In the genomic region with DNA sequence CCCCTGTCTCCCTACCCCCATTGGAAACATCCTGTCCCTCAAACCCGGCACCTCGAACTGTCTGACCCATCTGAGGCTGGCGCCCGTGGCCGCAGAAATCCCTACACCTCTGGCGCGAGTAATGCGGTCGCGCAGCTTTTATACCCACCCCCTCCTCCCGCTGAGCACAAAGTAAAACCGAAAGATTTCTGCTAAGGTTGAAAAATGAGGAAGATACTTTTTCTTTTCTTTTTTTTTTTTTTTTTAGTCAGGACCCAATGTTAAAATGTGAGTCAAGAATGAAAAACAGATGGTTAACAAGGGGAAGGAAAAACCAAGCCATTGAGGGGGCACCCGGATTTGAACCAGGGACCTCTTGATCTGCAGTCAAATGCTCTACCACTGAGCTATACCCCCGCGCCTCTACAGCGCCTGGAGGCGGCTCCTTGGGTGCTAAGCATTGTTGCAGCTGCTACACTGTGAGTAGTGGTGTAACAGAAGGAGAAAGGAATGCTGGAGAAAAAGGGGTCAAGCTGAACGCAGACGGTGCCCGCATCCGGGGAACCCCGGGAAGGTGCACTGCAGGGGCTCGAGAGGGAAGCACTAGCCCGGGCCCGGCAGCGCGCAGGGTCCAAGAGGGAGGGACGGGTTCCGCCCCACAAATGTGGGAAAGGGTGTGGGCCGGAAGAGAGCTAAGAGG, we compare ENCODE assay signal across 8 cellular contexts. TPM values are rescaled to one million over a fixed set of nuclear protein-coding genes. Genes with fewer than 3 reads are reported as not detected.
DNase-seq lines count a peak whose midpoint lies in the region; ATAC-seq, FAIRE-seq and TF ChIP-seq lines count a peak whose summit lies in the region.

No MANE protein-coding gene starts in this region.

- H3K4me3 ChIP-seq in GM06990 (replicated peaks; ENCODE audit: low read depth, low read length) (peak overlapping the region; percentile 98), pancreas (peak overlapping the region; percentile 91 to 95 (median 94)), tibial artery (peak overlapping the region; percentile 77 to 96)

- POLR2A ChIA-PET in HEK293T (lab: Yijun Ruan, JAX), result interaction anchor here (0.5 to 8.4 kb wide), 24 partner anchors 8 to 305 kb away, joined by 3 to 125 read pairs (median 5); a partner anchor contains a TSS

- DNase-seq in GM06990 (ENCODE audit: extremely low read depth, insufficient read length) (peak; percentile 87), HEK293T (ENCODE audit: extremely low spot score) (peak; percentile 60), NCI-H1048 (lab: John Stamatoyannopoulos, UW) (peak; percentile 69), SKM-1 (lab: John Stamatoyannopoulos, UW; ENCODE audit: unreplicated experiment) (peak; percentile 49), head of caudate nucleus (peak; percentile 85 to 97 (median 93)), pancreas (peak; percentile 83 to 98 (median 95)), tibial artery (peak; percentile 96)
- peak; percentile 87 for DNase-seq in activated naive CD8-positive, alpha-beta T cell treated with anti-CD3 and anti-CD28 coated beads for 36 hours

- TF ChIP-seq CTCF in GM06990 (IDR thresholded peaks at IDR 0.05; ENCODE audit: insufficient read depth, low read length, poor library complexity, severe bottlenecking) (peak; percentile 33), pancreas (IDR thresholded peaks at IDR 0.05) (no peak), tibial artery (IDR thresholded peaks at IDR 0.05) (no peak)

- 1 to 3% methylated on average over 28 to 30 of the region's 30 CpGs for WGBS in pancreas, 2 donors

- H3K27ac Mint-ChIP-seq in activated naive CD8-positive, alpha-beta T cell treated with anti-CD3 and anti-CD28 coated beads for 36 hours, result peak overlapping the region; percentile 92

- CTCF ChIA-PET in HEK293T (lab: Yijun Ruan, JAX), result interaction anchor here (0.7 to 1.3 kb wide), 2 partner anchors 61 to 284 kb away, joined by 3 read pairs; no protein-coding TSS in a partner anchor

- H3K4me1 ChIP-seq in pancreas, result peaks cover 22 to 31% (median 22%) of the 10 kb centered on the region in 3 donors
- H3K4me1 ChIP-seq in tibial artery, result peaks cover 0 to 49% (median 33%) of the 10 kb centered on the region in 4 donors

- H3K9me3 Mint-ChIP-seq in activated naive CD8-positive, alpha-beta T cell treated with anti-CD3 and anti-CD28 coated beads for 36 hours, result peaks cover 2% of the 10 kb centered on the region

- peaks cover 19% of the 10 kb centered on the region for H3K36me3 Mint-ChIP-seq in activated naive CD8-positive, alpha-beta T cell treated with anti-CD3 and anti-CD28 coated beads for 36 hours

- H3K4me3 Mint-ChIP-seq in activated naive CD8-positive, alpha-beta T cell treated with anti-CD3 and anti-CD28 coated beads for 36 hours, result peak overlapping the region; percentile 82

- ATAC-seq in pancreas, result peak; percentile 60 to 74 (median 64)

- intact Hi-C loops in head of caudate nucleus (cut with DNase I), result no loop called here
- intact Hi-C loops in pancreas (cut with DNase I), result no loop called here
- intact Hi-C loops in tibial artery (cut with DNase I; ENCODE audit: low total_unique reads), result no loop called here

- H3K9me3 ChIP-seq in pancreas (no peaks in the 10 kb centered on the region), tibial artery (no peaks in the 10 kb centered on the region)

- H3K27ac ChIP-seq in pancreas (peak overlapping the region; percentile 91 to 92 (median 91)), tibial artery (peak overlapping the region; percentile 92 to 98)

- FAIRE-seq in pancreas (lab: Jason Lieb, UNC), result no peak

- H3K4me1 Mint-ChIP-seq in activated naive CD8-positive, alpha-beta T cell treated with anti-CD3 and anti-CD28 coated beads for 36 hours, result peaks cover 49% of the 10 kb centered on the region

- H3K27me3 Mint-ChIP-seq in activated naive CD8-positive, alpha-beta T cell treated with anti-CD3 and anti-CD28 coated beads for 36 hours, result peaks cover 11% of the 10 kb centered on the region

- peaks cover 5% of the 10 kb centered on the region for H3K36me3 ChIP-seq in GM06990 (ENCODE audit: control insufficient read depth, insufficient read depth, low read length)
- no peaks in the 10 kb centered on the region for H3K36me3 ChIP-seq in pancreas
- no peaks in the 10 kb centered on the region for H3K36me3 ChIP-seq in tibial artery

- H3K27me3 ChIP-seq in GM06990 (replicated peaks; ENCODE audit: control insufficient read depth, insufficient read depth, low read length), result no peaks in the 10 kb centered on the region
- no peaks in the 10 kb centered on the region for H3K27me3 ChIP-seq in pancreas
- no peaks in the 10 kb centered on the region for H3K27me3 ChIP-seq in tibial artery

TF ChIP-seq in HEK293T, 16 proteins besides CTCF, POLR2A, EP300 and RAD21:
- TF ChIP-seq ARNT (IDR thresholded peaks at IDR 0.05) (peak; percentile 58; the same call in 1 of the 2 replicates), SUZ12 (IDR thresholded peaks at IDR 0.05) (no peak)

RNA-seq across cellular contexts. Expression of a gene that starts 0.8 kb away (rescaled TPM):
- 100 to 1,000 TPM; 131 TPM for total RNA-seq in activated naive CD8-positive, alpha-beta T cell treated with anti-CD3 and anti-CD28 coated beads for 36 hours
- 10 to 100 TPM; 48.2 to 98.6 (median 60.9) TPM for total RNA-seq in pancreas
- 10 to 100 TPM; 35.7 to 36.0 TPM for polyA plus RNA-seq in pancreas

RNA-seq across cellular contexts. Expression of a gene that starts 15.6 kb away (rescaled TPM):
- total RNA-seq in activated naive CD8-positive, alpha-beta T cell treated with anti-CD3 and anti-CD28 coated beads for 36 hours, result 1,000 to 10,000 TPM; 1,956 to 1,966 TPM
- total RNA-seq in pancreas, result 100 to 1,000 TPM; 569 to 994 (median 828) TPM
- polyA plus RNA-seq in pancreas, result 1,000 to 10,000 TPM; 1,404 to 1,507 TPM

RNA-seq across cellular contexts. Expression of a gene that starts 44.0 kb away (rescaled TPM):
- total RNA-seq in activated naive CD8-positive, alpha-beta T cell treated with anti-CD3 and anti-CD28 coated beads for 36 hours, result 10 to 100 TPM; 22.3 to 25.6 TPM
- 10 to 100 TPM in 1 of 6 donors, 1 to 10 TPM in 5; 7.5 to 11.4 (median 8.0) TPM for total RNA-seq in pancreas
- 10 to 100 TPM; 19.4 to 24.0 TPM for polyA plus RNA-seq in pancreas

Comparison
In these comparisons a context has a peak if more than half of its experiments do, and no peak if none do; other contexts are left out.
1. Peak in every context shown above with its lines: DNase-seq, ATAC-seq, H3K4me3 ChIP-seq and H3K27ac ChIP-seq.